In the genomic region with DNA sequence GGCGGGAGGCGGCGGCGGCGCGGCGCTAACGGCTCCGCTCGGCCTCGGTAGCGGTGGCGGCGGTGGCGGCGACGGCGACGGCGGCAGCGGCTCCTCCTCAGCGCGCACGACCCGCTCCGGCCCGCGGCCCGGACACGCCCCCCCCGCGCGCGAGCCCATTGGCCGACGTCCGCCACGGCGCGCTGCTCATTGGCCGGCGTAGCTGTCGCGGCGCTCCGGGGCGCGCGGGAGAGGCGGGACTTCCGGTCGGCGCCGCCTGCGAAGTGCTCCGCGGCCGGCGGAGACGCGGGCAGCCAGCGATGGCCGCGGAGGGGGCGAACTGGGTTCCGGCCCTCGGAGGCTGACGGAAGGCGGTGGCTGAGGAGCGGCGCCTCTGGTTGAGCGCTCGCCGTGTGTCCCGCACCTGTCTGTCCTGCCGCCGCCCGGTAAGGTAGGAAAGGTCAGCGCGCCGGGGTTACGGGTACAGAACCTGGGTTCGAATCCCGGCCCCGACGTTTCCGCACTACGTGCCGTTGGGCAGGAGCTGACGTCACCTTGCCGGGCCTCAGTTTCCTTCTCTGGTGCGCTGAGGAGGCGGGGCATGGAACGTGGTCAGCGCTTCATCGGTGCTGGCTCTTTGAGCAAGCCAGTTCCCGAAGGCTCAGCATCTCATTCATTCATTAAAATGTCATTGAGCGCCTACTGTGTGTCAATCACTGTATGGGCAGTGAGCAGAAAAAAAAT, we compare ENCODE assay signal across 1 cellular context.
TF ChIP-seq lines count a peak whose summit lies in the region.

A gene (minus strand): TSS at position 108 of the 723 bp plus-strand sequence. CDS start 13,826 bp downstream, outside the sequence.

TF ChIP-seq in HepG2, 621 proteins besides CTCF, POLR2A, EP300 and RAD21 (continued from another document and continues in another):
- TF ChIP-seq, protein P1, sequence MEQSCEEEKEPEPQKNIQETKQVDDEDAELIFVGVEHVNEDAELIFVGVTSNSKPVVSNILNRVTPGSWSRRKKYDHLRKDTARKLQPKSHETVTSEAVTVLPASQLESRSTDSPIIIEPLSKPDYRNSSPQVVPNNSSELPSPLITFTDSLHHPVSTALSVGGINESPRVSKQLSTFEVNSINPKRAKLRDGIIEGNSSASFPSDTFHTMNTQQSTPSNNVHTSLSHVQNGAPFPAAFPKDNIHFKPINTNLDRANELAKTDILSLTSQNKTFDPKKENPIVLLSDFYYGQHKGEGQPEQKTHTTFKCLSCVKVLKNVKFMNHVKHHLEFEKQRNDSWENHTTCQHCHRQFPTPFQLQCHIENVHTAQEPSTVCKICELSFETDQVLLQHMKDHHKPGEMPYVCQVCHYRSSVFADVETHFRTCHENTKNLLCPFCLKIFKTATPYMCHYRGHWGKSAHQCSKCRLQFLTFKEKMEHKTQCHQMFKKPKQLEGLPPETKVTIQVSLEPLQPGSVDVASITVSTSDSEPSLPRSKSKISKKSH (CRISPR knock-in tag; IDR thresholded peaks at IDR 0.05; ENCODE audit: borderline replicate concordance), result peak; percentile 86; the same call in 1 of the 2 replicates
- TF ChIP-seq, protein P2, sequence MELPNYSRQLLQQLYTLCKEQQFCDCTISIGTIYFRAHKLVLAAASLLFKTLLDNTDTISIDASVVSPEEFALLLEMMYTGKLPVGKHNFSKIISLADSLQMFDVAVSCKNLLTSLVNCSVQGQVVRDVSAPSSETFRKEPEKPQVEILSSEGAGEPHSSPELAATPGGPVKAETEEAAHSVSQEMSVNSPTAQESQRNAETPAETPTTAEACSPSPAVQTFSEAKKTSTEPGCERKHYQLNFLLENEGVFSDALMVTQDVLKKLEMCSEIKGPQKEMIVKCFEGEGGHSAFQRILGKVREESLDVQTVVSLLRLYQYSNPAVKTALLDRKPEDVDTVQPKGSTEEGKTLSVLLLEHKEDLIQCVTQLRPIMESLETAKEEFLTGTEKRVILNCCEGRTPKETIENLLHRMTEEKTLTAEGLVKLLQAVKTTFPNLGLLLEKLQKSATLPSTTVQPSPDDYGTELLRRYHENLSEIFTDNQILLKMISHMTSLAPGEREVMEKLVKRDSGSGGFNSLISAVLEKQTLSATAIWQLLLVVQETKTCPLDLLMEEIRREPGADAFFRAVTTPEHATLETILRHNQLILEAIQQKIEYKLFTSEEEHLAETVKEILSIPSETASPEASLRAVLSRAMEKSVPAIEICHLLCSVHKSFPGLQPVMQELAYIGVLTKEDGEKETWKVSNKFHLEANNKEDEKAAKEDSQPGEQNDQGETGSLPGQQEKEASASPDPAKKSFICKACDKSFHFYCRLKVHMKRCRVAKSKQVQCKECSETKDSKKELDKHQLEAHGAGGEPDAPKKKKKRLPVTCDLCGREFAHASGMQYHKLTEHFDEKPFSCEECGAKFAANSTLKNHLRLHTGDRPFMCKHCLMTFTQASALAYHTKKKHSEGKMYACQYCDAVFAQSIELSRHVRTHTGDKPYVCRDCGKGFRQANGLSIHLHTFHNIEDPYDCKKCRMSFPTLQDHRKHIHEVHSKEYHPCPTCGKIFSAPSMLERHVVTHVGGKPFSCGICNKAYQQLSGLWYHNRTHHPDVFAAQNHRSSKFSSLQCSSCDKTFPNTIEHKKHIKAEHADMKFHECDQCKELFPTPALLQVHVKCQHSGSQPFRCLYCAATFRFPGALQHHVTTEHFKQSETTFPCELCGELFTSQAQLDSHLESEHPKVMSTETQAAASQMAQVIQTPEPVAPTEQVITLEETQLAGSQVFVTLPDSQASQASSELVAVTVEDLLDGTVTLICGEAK (IDR thresholded peaks at IDR 0.05), result no peak
- TF ChIP-seq, protein P2 (CRISPR knock-in tag; IDR thresholded peaks at IDR 0.05), result peak; percentile 80
- 0 out of 2 replicates have a peak, but pooled peaks have one; percentile 23 for TF ChIP-seq PHF21A (CRISPR knock-in tag; IDR thresholded peaks at IDR 0.05)
- TF ChIP-seq, protein P3, sequence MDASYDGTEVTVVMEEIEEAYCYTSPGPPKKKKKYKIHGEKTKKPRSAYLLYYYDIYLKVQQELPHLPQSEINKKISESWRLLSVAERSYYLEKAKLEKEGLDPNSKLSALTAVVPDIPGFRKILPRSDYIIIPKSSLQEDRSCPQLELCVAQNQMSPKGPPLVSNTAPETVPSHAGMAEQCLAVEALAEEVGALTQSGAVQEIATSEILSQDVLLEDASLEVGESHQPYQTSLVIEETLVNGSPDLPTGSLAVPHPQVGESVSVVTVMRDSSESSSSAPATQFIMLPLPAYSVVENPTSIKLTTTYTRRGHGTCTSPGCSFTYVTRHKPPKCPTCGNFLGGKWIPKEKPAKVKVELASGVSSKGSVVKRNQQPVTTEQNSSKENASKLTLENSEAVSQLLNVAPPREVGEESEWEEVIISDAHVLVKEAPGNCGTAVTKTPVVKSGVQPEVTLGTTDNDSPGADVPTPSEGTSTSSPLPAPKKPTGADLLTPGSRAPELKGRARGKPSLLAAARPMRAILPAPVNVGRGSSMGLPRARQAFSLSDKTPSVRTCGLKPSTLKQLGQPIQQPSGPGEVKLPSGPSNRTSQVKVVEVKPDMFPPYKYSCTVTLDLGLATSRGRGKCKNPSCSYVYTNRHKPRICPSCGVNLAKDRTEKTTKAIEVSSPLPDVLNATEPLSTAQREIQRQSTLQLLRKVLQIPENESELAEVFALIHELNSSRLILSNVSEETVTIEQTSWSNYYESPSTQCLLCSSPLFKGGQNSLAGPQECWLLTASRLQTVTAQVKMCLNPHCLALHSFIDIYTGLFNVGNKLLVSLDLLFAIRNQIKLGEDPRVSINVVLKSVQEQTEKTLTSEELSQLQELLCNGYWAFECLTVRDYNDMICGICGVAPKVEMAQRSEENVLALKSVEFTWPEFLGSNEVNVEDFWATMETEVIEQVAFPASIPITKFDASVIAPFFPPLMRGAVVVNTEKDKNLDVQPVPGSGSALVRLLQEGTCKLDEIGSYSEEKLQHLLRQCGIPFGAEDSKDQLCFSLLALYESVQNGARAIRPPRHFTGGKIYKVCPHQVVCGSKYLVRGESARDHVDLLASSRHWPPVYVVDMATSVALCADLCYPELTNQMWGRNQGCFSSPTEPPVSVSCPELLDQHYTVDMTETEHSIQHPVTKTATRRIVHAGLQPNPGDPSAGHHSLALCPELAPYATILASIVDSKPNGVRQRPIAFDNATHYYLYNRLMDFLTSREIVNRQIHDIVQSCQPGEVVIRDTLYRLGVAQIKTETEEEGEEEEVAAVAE (CRISPR knock-in tag; IDR thresholded peaks at IDR 0.05; ENCODE audit: borderline replicate concordance), result no peak
- 0 out of 2 replicates have a peak, but pooled peaks have one; percentile 23 for TF ChIP-seq ZSCAN29 (CRISPR knock-in tag; conservative IDR thresholded peaks at IDR 0.05)
- TF ChIP-seq ZNF12 (CRISPR knock-in tag; IDR thresholded peaks at IDR 0.05), result no peak
- TF ChIP-seq KDM4B (CRISPR knock-in tag; IDR thresholded peaks at IDR 0.05), result no peak
- TF ChIP-seq, protein P4, sequence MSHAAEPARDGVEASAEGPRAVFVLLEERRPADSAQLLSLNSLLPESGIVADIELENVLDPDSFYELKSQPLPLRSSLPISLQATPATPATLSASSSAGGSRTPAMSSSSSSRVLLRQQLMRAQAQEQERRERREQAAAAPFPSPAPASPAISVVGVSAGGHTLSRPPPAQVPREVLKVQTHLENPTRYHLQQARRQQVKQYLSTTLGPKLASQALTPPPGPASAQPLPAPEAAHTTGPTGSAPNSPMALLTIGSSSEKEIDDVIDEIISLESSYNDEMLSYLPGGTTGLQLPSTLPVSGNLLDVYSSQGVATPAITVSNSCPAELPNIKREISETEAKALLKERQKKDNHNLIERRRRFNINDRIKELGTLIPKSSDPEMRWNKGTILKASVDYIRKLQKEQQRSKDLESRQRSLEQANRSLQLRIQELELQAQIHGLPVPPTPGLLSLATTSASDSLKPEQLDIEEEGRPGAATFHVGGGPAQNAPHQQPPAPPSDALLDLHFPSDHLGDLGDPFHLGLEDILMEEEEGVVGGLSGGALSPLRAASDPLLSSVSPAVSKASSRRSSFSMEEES (CRISPR knock-in tag; IDR thresholded peaks at IDR 0.05), result no peak
- no peak for TF ChIP-seq ONECUT2 (CRISPR knock-in tag; IDR thresholded peaks at IDR 0.05)
- peak; percentile 45; the same call in 1 of the 2 replicates for TF ChIP-seq ZMYM4 (CRISPR knock-in tag; IDR thresholded peaks at IDR 0.05)
- no peak for TF ChIP-seq ZNF776 (CRISPR knock-in tag; IDR thresholded peaks at IDR 0.05)
- peak; percentile 76 for TF ChIP-seq KMT2A (CRISPR knock-in tag; IDR thresholded peaks at IDR 0.05)
- no peak for TF ChIP-seq TEAD3 (CRISPR knock-in tag; optimal IDR thresholded peaks at IDR 0.05; ENCODE audit: borderline replicate concordance)
- TF ChIP-seq CENPX (CRISPR knock-in tag; IDR thresholded peaks at IDR 0.05), result no peak
- TF ChIP-seq HDAC6 (IDR thresholded peaks at IDR 0.05; ENCODE audit: low read depth, low read length), result no peak
- TF ChIP-seq, protein P5, sequence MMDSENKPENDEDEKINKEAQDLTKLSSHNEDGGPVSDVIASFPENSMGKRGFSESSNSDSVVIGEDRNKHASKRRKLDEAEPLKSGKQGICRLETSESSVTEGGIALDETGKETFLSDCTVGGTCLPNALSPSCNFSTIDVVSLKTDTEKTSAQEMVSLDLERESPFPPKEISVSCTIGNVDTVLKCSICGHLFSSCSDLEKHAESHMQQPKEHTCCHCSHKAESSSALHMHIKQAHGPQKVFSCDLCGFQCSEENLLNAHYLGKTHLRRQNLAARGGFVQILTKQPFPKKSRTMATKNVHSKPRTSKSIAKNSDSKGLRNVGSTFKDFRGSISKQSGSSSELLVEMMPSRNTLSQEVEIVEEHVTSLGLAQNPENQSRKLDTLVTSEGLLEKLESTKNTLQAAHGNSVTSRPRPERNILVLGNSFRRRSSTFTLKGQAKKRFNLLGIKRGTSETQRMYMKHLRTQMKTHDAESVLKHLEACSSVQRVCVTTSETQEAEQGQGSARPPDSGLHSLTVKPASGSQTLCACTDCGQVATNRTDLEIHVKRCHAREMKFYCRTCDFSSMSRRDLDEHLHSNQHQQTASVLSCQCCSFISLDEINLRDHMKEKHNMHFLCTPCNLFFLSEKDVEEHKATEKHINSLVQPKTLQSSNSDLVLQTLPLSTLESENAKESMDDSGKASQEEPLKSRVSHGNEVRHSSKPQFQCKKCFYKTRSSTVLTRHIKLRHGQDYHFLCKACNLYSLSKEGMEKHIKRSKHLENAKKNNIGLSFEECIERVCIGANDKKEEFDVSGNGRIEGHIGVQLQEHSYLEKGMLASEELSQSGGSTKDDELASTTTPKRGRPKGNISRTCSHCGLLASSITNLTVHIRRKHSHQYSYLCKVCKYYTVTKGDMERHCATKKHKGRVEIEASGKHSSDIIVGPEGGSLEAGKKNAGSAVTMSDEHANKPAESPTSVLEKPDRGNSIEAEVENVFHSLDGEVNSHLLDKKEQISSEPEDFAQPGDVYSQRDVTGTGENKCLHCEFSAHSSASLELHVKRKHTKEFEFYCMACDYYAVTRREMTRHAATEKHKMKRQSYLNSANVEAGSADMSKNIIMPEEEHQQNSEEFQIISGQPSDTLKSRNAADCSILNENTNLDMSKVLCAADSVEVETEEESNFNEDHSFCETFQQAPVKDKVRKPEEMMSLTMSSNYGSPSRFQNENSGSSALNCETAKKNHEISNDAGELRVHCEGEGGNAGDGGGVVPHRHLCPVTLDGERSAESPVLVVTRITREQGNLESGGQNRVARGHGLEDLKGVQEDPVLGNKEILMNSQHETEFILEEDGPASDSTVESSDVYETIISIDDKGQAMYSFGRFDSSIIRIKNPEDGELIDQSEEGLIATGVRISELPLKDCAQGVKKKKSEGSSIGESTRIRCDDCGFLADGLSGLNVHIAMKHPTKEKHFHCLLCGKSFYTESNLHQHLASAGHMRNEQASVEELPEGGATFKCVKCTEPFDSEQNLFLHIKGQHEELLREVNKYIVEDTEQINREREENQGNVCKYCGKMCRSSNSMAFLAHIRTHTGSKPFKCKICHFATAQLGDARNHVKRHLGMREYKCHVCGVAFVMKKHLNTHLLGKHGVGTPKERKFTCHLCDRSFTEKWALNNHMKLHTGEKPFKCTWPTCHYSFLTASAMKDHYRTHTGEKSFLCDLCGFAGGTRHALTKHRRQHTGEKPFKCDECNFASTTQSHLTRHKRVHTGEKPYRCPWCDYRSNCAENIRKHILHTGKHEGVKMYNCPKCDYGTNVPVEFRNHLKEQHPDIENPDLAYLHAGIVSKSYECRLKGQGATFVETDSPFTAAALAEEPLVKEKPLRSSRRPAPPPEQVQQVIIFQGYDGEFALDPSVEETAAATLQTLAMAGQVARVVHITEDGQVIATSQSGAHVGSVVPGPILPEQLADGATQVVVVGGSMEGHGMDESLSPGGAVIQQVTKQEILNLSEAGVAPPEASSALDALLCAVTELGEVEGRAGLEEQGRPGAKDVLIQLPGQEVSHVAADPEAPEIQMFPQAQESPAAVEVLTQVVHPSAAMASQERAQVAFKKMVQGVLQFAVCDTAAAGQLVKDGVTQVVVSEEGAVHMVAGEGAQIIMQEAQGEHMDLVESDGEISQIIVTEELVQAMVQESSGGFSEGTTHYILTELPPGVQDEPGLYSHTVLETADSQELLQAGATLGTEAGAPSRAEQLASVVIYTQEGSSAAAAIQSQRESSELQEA (CRISPR knock-in tag; IDR thresholded peaks at IDR 0.05; ENCODE audit: not compliant biosample characterization), result no peak
- no peak for TF ChIP-seq ZZZ3 (CRISPR knock-in tag; IDR thresholded peaks at IDR 0.05; ENCODE audit: borderline replicate concordance)
- TF ChIP-seq MIER2 (CRISPR knock-in tag; IDR thresholded peaks at IDR 0.05), result no peak
- TF ChIP-seq U2AF2 (IDR thresholded peaks at IDR 0.05; ENCODE audit: low read depth, low read length), result no peak
- no peak for TF ChIP-seq ZNF30 (CRISPR knock-in tag; IDR thresholded peaks at IDR 0.05)
- TF ChIP-seq SOX6 (IDR thresholded peaks at IDR 0.05), result no peak
- peak; percentile 27; the same call in 1 of the 2 replicates for TF ChIP-seq SOX6 (CRISPR knock-in tag; IDR thresholded peaks at IDR 0.05)
- 0 out of 2 replicates have a peak, but pooled peaks have one; percentile 24 for TF ChIP-seq ZNF724P (CRISPR knock-in tag; IDR thresholded peaks at IDR 0.05; ENCODE audit: borderline replicate concordance)
